ENCODE assay signal across 1 cellular context in the genomic region with DNA sequence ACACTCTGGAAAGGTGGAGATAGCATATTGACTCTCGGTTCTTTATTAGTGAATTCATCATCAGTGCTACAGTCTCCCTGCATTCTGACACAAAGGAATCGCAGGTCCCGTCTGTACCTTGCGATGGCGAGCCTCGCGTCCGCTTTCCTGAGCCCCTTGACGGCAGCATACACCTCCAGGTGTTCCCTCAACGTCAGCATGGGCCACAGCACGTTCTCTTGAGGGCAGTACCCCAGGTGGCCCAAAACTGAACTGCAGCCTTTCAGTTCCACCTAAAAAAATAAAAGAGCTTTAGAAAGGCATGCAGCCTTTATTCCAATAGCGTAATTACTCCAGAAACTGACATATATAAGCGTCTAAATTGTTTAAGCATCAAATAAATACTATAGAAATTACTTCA.
TF ChIP-seq lines count a peak whose summit lies in the region.

No MANE protein-coding gene starts in this region.

TF ChIP-seq in HepG2, 621 proteins besides CTCF, POLR2A, EP300 and RAD21 (continues in another document):
- TF ChIP-seq ZNF484 (CRISPR knock-in tag; IDR thresholded peaks at IDR 0.05; ENCODE audit: borderline replicate concordance, low read depth) (no peak), PRDM15 (CRISPR knock-in tag; IDR thresholded peaks at IDR 0.05) (no peak), ZNF160 (CRISPR knock-in tag; IDR thresholded peaks at IDR 0.05) (no peak), MZF1 (CRISPR knock-in tag; IDR thresholded peaks at IDR 0.05; ENCODE audit: borderline replicate concordance) (no peak), STAG1 (CRISPR knock-in tag; IDR thresholded peaks at IDR 0.05) (peak; percentile 58), ZNF652 (CRISPR knock-in tag; IDR thresholded peaks at IDR 0.05; ENCODE audit: borderline replicate concordance, low read depth) (no peak), HOMEZ (CRISPR knock-in tag; IDR thresholded peaks at IDR 0.05; ENCODE audit: low read depth) (0 out of 2 replicates have a peak, but pooled peaks have one; percentile 29), ZNF234 (CRISPR knock-in tag; conservative IDR thresholded peaks at IDR 0.05) (no peak), DMAP1 (CRISPR knock-in tag; IDR thresholded peaks at IDR 0.05) (peak; percentile 36; the same call in 1 of the 2 replicates), MAF1 (CRISPR knock-in tag; IDR thresholded peaks at IDR 0.05; ENCODE audit: borderline replicate concordance) (no peak), NFRKB (IDR thresholded peaks at IDR 0.05) (no peak), ZNF567 (CRISPR knock-in tag; IDR thresholded peaks at IDR 0.05; ENCODE audit: borderline replicate concordance) (no peak), TERF1 (CRISPR knock-in tag; IDR thresholded peaks at IDR 0.05) (no peak), ZNF574 (CRISPR knock-in tag; IDR thresholded peaks at IDR 0.05) (peak; percentile 32; the same call in 1 of the 2 replicates), YEATS2 (CRISPR knock-in tag; IDR thresholded peaks at IDR 0.05; ENCODE audit: borderline replicate concordance) (no peak), RAD51 (IDR thresholded peaks at IDR 0.05; ENCODE audit: borderline replicate concordance) (no peak), ZNF512 (CRISPR knock-in tag; IDR thresholded peaks at IDR 0.05) (no peak), ZBTB33 (CRISPR knock-in tag; IDR thresholded peaks at IDR 0.05) (peak; percentile 55), ZNF292 (CRISPR knock-in tag; IDR thresholded peaks at IDR 0.05; ENCODE audit: borderline replicate concordance, low read depth) (no peak), ZNF263 (CRISPR knock-in tag; IDR thresholded peaks at IDR 0.05) (peak; percentile 32; the same call in 1 of the 2 replicates), ARID4A (CRISPR knock-in tag; IDR thresholded peaks at IDR 0.05; ENCODE audit: borderline replicate concordance) (no peak), SP2 (CRISPR knock-in tag; IDR thresholded peaks at IDR 0.05) (no peak), ZNF75D (CRISPR knock-in tag; IDR thresholded peaks at IDR 0.05; ENCODE audit: borderline replicate concordance) (no peak), POLR2AphosphoS5 (IDR thresholded peaks at IDR 0.05; ENCODE audit: low read depth, low read length) (no peak), ZMYM2 (CRISPR knock-in tag; IDR thresholded peaks at IDR 0.05) (0 out of 2 replicates have a peak, but pooled peaks have one; percentile 35), SIX1 (CRISPR knock-in tag; IDR thresholded peaks at IDR 0.05; ENCODE audit: borderline replicate concordance) (no peak), ZNF788 (CRISPR knock-in tag; IDR thresholded peaks at IDR 0.05; ENCODE audit: borderline replicate concordance) (no peak), DNMT3B (CRISPR knock-in tag; conservative IDR thresholded peaks at IDR 0.05) (no peak), RELA (CRISPR knock-in tag; IDR thresholded peaks at IDR 0.05) (no peak), HNRNPLL (IDR thresholded peaks at IDR 0.05; ENCODE audit: low read depth, low read length, poor library complexity, severe bottlenecking) (no peak), DNMT1 (CRISPR knock-in tag; IDR thresholded peaks at IDR 0.05) (no peak), KLF11 (CRISPR knock-in tag; IDR thresholded peaks at IDR 0.05) (no peak)
- TF ChIP-seq, protein P1, sequence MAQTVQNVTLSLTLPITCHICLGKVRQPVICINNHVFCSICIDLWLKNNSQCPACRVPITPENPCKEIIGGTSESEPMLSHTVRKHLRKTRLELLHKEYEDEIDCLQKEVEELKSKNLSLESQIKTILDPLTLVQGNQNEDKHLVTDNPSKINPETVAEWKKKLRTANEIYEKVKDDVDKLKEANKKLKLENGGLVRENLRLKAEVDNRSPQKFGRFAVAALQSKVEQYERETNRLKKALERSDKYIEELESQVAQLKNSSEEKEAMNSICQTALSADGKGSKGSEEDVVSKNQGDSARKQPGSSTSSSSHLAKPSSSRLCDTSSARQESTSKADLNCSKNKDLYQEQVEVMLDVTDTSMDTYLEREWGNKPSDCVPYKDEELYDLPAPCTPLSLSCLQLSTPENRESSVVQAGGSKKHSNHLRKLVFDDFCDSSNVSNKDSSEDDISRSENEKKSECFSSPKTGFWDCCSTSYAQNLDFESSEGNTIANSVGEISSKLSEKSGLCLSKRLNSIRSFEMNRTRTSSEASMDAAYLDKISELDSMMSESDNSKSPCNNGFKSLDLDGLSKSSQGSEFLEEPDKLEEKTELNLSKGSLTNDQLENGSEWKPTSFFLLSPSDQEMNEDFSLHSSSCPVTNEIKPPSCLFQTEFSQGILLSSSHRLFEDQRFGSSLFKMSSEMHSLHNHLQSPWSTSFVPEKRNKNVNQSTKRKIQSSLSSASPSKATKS (CRISPR knock-in tag; IDR thresholded peaks at IDR 0.05): no peak
- TF ChIP-seq, protein P2, sequence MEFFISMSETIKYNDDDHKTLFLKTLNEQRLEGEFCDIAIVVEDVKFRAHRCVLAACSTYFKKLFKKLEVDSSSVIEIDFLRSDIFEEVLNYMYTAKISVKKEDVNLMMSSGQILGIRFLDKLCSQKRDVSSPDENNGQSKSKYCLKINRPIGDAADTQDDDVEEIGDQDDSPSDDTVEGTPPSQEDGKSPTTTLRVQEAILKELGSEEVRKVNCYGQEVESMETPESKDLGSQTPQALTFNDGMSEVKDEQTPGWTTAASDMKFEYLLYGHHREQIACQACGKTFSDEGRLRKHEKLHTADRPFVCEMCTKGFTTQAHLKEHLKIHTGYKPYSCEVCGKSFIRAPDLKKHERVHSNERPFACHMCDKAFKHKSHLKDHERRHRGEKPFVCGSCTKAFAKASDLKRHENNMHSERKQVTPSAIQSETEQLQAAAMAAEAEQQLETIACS (CRISPR knock-in tag; IDR thresholded peaks at IDR 0.05): no peak
